28 cellular contexts compared by ENCODE assay signal in genomic region chr2:215856080-215856479, GRCh38.
"Had no signal": no experiment of that assay in that cellular context is flagged by ENCODE, and none has a peak within 500 bp of the region (broad histone marks: within the 10 kb centered on the region; RNA-seq: fewer than 3 reads in every experiment).

No MANE protein-coding gene starts in this region.

- H3K4me3 ChIP-seq: colonic mucosa, coronary artery, dorsolateral prefrontal cortex, esophagus muscularis mucosa, esophagus squamous epithelium, gastrocnemius medialis, gastroesophageal sphincter, heart left ventricle, heart right ventricle had no signal

- H3K9me3 ChIP-seq: colonic mucosa, esophagus muscularis mucosa, esophagus squamous epithelium, gastrocnemius medialis, gastroesophageal sphincter had no signal

- H3K4me1 ChIP-seq: colonic mucosa, esophagus squamous epithelium, gastrocnemius medialis had no signal

- H3K27ac Mint-ChIP-seq: dendritic cell treated with granulocyte-macrophage colony-stimulating factor and Interleukin-4, amounts not matched to agents 40 ng/mL and 50 ng/mL, for 4 days; effector memory CD8-positive, alpha-beta T cell; endodermal cell had no signal

- DNase-seq: colonic mucosa; cortex of kidney; dermis blood vessel endothelial cell; dorsolateral prefrontal cortex; effector CD4-positive, alpha-beta T cell; effector CD8-positive, alpha-beta T cell; effector memory CD4-positive, alpha-beta T cell; effector memory CD8-positive, alpha-beta T cell; endodermal cell; erythroblast; esophagus squamous epithelium; foreskin fibroblast; foreskin keratinocyte; foreskin melanocyte; gastrocnemius medialis; glutamatergic neuron; head of caudate nucleus; heart left ventricle; heart right ventricle had no signal

- H3K4me3 Mint-ChIP-seq: dendritic cell treated with granulocyte-macrophage colony-stimulating factor and Interleukin-4, amounts not matched to agents 40 ng/mL and 50 ng/mL, for 4 days; effector memory CD8-positive, alpha-beta T cell; endodermal cell had no signal

- ATAC-seq: effector memory CD8-positive, alpha-beta T cell; esophagus mucosa; foreskin keratinocyte; gastrocnemius medialis; gastroesophageal sphincter; heart left ventricle; heart right ventricle had no signal

- H3K27ac ChIP-seq: colonic mucosa, coronary artery, dorsolateral prefrontal cortex, epithelial cell of prostate, esophagus muscularis mucosa, esophagus squamous epithelium, foreskin keratinocyte, gastrocnemius medialis, gastroesophageal sphincter, heart left ventricle, heart right ventricle had no signal

- H3K36me3 ChIP-seq: colonic mucosa, esophagus muscularis mucosa, esophagus squamous epithelium, gastrocnemius medialis, gastroesophageal sphincter, heart left ventricle, heart right ventricle had no signal

- FAIRE-seq: colon, endometrium, frontal cortex had no signal

- H3K27me3 ChIP-seq: colonic mucosa, dorsolateral prefrontal cortex, esophagus muscularis mucosa, esophagus squamous epithelium, foreskin keratinocyte, gastrocnemius medialis, gastroesophageal sphincter, heart left ventricle, heart right ventricle had no signal
